Comparison of ENCODE assay signal across 9 cellular contexts in genomic region chr15:40344631-40345120, GRCh38. TPM values are rescaled to one million over a fixed set of nuclear protein-coding genes. Genes with fewer than 3 reads are reported as not detected.
DNase-seq lines count a peak whose midpoint lies in the region; ATAC-seq, FAIRE-seq and TF ChIP-seq lines count a peak whose summit lies in the region.
"Had no signal": no experiment of that assay in that cellular context is flagged by ENCODE, and none has a peak within 500 bp of the region (broad histone marks: within the 10 kb centered on the region; RNA-seq: fewer than 3 reads in every experiment).

No MANE protein-coding gene starts in this region.

- H3K36me3 ChIP-seq in KMS-11 (ENCODE audit: insufficient read depth) = no peaks in the 10 kb centered on the region
- no peaks in the 10 kb centered on the region for H3K36me3 ChIP-seq in sigmoid colon

- TF ChIP-seq CTCF in KMS-11 (conservative IDR thresholded peaks at IDR 0.05; ENCODE audit: low read depth, low read length) (peak; percentile 75), sigmoid colon (IDR thresholded peaks at IDR 0.05) (peak; percentile 66 to 91 (median 80))

- TF ChIP-seq EP300 in sigmoid colon (IDR thresholded peaks at IDR 0.05) = no peak

- H3K27ac Mint-ChIP-seq in activated naive CD8-positive, alpha-beta T cell treated with anti-CD3 and anti-CD28 coated beads for 36 hours = no peak overlapping the region

- WGBS in sigmoid colon, 2 donors = 7 to 29% methylated on average over 15 of the region's 15 CpGs

- H3K79me2 ChIP-seq in KMS-11 (ENCODE audit: insufficient read depth, low read depth) = no peaks in the 10 kb centered on the region

- H3K27ac ChIP-seq in KMS-11 (no peak overlapping the region), sigmoid colon (peak overlapping the region in 2 of 4 donors; percentile 99)

- no peak for ATAC-seq in GM18909 (IDR thresholded peaks at IDR 0.05; ENCODE audit: poor library complexity, unreplicated experiment)
- ATAC-seq in GM18505 (IDR thresholded peaks at IDR 0.05; ENCODE audit: unreplicated experiment) = no peak

- intact Hi-C loops in cardiac septum (cut with DNase I) = no loop called here
- intact Hi-C loops in sigmoid colon (cut with DNase I) = loop anchor here (1.0 to 2.0 kb wide), 2 partner anchors 24 to 76 kb away; no protein-coding TSS in a partner anchor

- H3K4me3 ChIP-seq in KMS-11 (IDR thresholded peaks at IDR 0.05; ENCODE audit: insufficient read depth, low read depth, low read length) (no peak overlapping the region), sigmoid colon (no peak overlapping the region)

- DNase-seq in SKM-1 (lab: John Stamatoyannopoulos, UW; ENCODE audit: unreplicated experiment) (peak; percentile 70), cardiac septum (ENCODE audit: low spot score) (peak; percentile 90), sigmoid colon (peak; percentile 83)
- peak; percentile 70 for DNase-seq in activated naive CD8-positive, alpha-beta T cell treated with anti-CD3 and anti-CD28 coated beads for 36 hours

- no peaks in the 10 kb centered on the region for H3K36me3 Mint-ChIP-seq in activated naive CD8-positive, alpha-beta T cell treated with anti-CD3 and anti-CD28 coated beads for 36 hours

- no peak overlapping the region for H3K4me3 Mint-ChIP-seq in activated naive CD8-positive, alpha-beta T cell treated with anti-CD3 and anti-CD28 coated beads for 36 hours

- no peaks in the 10 kb centered on the region for H3K9me3 ChIP-seq in sigmoid colon

- peak overlapping the region; percentile 44 for H2AFZ ChIP-seq in KMS-11 (ENCODE audit: low read depth)

- no peaks in the 10 kb centered on the region for H3K27me3 Mint-ChIP-seq in activated naive CD8-positive, alpha-beta T cell treated with anti-CD3 and anti-CD28 coated beads for 36 hours

- H3K9ac ChIP-seq in KMS-11 = no peak overlapping the region

- no peaks in the 10 kb centered on the region for H3K27me3 ChIP-seq in KMS-11 (ENCODE audit: insufficient read depth, low read depth)
- no peaks in the 10 kb centered on the region for H3K27me3 ChIP-seq in sigmoid colon

- H4K20me1 ChIP-seq in KMS-11 (ENCODE audit: insufficient read depth) = no peaks in the 10 kb centered on the region

- H3K9me3 Mint-ChIP-seq in activated naive CD8-positive, alpha-beta T cell treated with anti-CD3 and anti-CD28 coated beads for 36 hours = no peaks in the 10 kb centered on the region

- peak; percentile 41 for FAIRE-seq in G401.6 (lab: Jason Lieb, UNC)
- FAIRE-seq: colon had no signal

- no peak for TF ChIP-seq POLR2A in sigmoid colon (IDR thresholded peaks at IDR 0.05)
- no peak for TF ChIP-seq POLR2A in GM18505 (IDR thresholded peaks at IDR 0.05; ENCODE audit: borderline replicate concordance, extremely low read depth, insufficient read depth, insufficient read length)

- H3K4me1 ChIP-seq in KMS-11 (ENCODE audit: low read depth, poor library complexity, severe bottlenecking) (no peaks in the 10 kb centered on the region), sigmoid colon (peaks cover 0 to 54% (median 52%) of the 10 kb centered on the region in 4 donors)

- no peak overlapping the region for H3K4me2 ChIP-seq in KMS-11

- H3K4me1 Mint-ChIP-seq in activated naive CD8-positive, alpha-beta T cell treated with anti-CD3 and anti-CD28 coated beads for 36 hours = no peaks in the 10 kb centered on the region

RNA-seq across cellular contexts. Expression of gene CCDC9B, which starts 3.9 kb away (rescaled TPM):
- under 1 TPM; 0.24 to 0.62 TPM for total RNA-seq in activated naive CD8-positive, alpha-beta T cell treated with anti-CD3 and anti-CD28 coated beads for 36 hours
- total RNA-seq in cardiac septum = 178 TPM
- total RNA-seq in sigmoid colon = 10 to 100 TPM; 43.9 to 97.2 (median 65.3) TPM
- polyA plus RNA-seq in sigmoid colon = 10 to 100 TPM in 1 of 3 donors, 1 to 10 TPM in 2; 5.1 to 33.4 (median 7.8) TPM

RNA-seq across cellular contexts. Expression of gene PHGR1, which starts 6.2 kb away (rescaled TPM):
- total RNA-seq in activated naive CD8-positive, alpha-beta T cell treated with anti-CD3 and anti-CD28 coated beads for 36 hours = not detected
- total RNA-seq in cardiac septum = not detected
- total RNA-seq in sigmoid colon = 1 to 10 TPM in 1 of 4 donors, not detected in 3; 8.2 TPM
- over 10,000 TPM; 12,817 to 35,077 (median 19,474) TPM for polyA plus RNA-seq in sigmoid colon

RNA-seq across cellular contexts. Expression of gene DISP2, which starts 13.3 kb away (rescaled TPM):
- under 1 TPM; 0.08 to 0.14 TPM for total RNA-seq in activated naive CD8-positive, alpha-beta T cell treated with anti-CD3 and anti-CD28 coated beads for 36 hours
- total RNA-seq in cardiac septum (1.2 TPM), sigmoid colon (1 to 10 TPM in 1 of 4 donors, under 1 TPM in 3; 0.16 to 1.1 (median 0.38) TPM)
- 1 to 10 TPM; 1.8 to 3.0 (median 2.8) TPM for polyA plus RNA-seq in sigmoid colon

RNA-seq across cellular contexts. Expression of gene INAFM2, which starts 21.2 kb away (rescaled TPM):
- 10 to 100 TPM; 13.5 to 15.5 TPM for total RNA-seq in activated naive CD8-positive, alpha-beta T cell treated with anti-CD3 and anti-CD28 coated beads for 36 hours
- total RNA-seq in cardiac septum = 40.0 TPM
- 10 to 100 TPM; 41.0 to 63.1 (median 51.8) TPM for total RNA-seq in sigmoid colon
- polyA plus RNA-seq in sigmoid colon = 10 to 100 TPM in 1 of 3 donors, 1 to 10 TPM in 2; 6.6 to 13.4 (median 9.0) TPM

RNA-seq across cellular contexts. Expression of gene PLCB2, which starts 36.9 kb away (rescaled TPM):
- total RNA-seq in activated naive CD8-positive, alpha-beta T cell treated with anti-CD3 and anti-CD28 coated beads for 36 hours = 10 to 100 TPM; 40.8 to 43.6 TPM
- 4.6 TPM for total RNA-seq in cardiac septum
- total RNA-seq in sigmoid colon = 10 to 100 TPM in 2 of 4 donors, 1 to 10 TPM in 2; 5.4 to 12.5 (median 9.4) TPM
- 10 to 100 TPM in 1 of 3 donors, 1 to 10 TPM in 2; 2.4 to 27.5 (median 2.8) TPM for polyA plus RNA-seq in sigmoid colon

Comparison
In these comparisons a context has a peak if more than half of its experiments do, and no peak if none do; other contexts are left out.
1. RNA of gene CCDC9B, which starts 3.9 kb away (total RNA-seq): 178 TPM in cardiac septum (single experiment) and 43.9 to 97.2 TPM in sigmoid colon; 0.24 to 0.62 TPM in activated naive CD8-positive, alpha-beta T cell treated with anti-CD3 and anti-CD28 coated beads for 36 hours; every median in the first group is over 10 times any median in the second.
2. Peak in every context shown above with its lines, with median percentiles within 50 percentile points of each other: DNase-seq.